8 cellular contexts compared by ENCODE assay signal in the genomic region with DNA sequence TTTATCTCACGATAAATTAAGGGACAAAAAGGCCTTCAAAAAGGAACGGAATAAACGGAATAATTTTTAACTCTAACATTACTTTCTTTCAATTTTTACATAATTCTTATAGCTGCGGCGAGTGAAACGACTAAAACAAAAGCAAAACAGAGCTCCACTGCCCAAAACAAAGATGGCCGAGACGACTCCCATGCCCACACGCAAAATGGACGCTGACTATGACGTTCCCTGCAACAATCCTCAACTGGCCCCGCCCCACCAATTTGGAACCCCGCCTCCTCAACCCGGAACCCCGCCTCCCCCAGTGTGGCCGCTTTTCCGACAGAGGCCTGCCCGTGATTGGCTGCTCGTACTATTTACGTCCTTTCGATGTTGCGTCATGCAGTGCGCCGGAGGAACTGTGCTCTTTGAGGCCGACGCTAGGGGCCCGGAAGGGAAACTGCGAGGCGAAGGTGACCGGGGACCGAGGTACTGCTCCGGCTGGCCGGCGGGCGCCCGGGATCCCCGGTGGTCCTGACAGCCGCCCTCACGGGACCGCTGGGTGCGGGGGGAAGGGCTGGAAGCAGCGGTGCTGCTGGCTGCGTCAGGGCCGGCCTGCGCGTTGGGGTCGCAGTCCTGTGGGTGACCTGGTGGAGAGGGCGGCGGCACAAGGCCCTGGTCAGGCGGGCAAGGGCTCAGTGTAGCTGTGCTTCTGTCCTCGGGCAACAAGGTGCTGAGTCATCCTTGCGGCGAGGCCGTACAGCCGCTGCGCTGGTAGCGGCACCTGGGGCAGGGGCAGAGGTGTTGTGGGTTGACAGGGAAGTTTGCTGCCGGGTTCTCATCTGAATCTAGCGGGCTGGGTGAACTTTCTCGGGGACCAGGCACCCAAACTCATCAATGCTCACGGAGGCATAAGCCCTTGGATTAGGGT. TPM values are rescaled to one million over a fixed set of nuclear protein-coding genes. Genes with fewer than 3 reads are reported as not detected.
A peak's percentile ranks its signal among the peaks of the same experiment; 100 is the strongest.
DNase-seq lines count a peak whose midpoint lies in the region; ATAC-seq and TF ChIP-seq lines count a peak whose summit lies in the region.

A gene with protein sequence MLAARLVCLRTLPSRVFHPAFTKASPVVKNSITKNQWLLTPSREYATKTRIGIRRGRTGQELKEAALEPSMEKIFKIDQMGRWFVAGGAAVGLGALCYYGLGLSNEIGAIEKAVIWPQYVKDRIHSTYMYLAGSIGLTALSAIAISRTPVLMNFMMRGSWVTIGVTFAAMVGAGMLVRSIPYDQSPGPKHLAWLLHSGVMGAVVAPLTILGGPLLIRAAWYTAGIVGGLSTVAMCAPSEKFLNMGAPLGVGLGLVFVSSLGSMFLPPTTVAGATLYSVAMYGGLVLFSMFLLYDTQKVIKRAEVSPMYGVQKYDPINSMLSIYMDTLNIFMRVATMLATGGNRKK (plus strand): TSS at position 384 of the 910 bp plus-strand sequence. CDS start 1,992 bp downstream, outside the sequence.

- no peaks in the 10 kb centered on the region for H3K27me3 ChIP-seq in kidney epithelial cell (ENCODE audit: control insufficient read depth, insufficient read depth, low read length)

- TF ChIP-seq CTCF in choroid plexus epithelial cell (conservative IDR thresholded peaks at IDR 0.05; ENCODE audit: low read depth, low read length), result peak; percentile 48
- peak; percentile 31 for TF ChIP-seq CTCF in kidney epithelial cell (IDR thresholded peaks at IDR 0.05; ENCODE audit: insufficient read depth, low read length, poor library complexity, severe bottlenecking)

- peak; percentile 98 for ATAC-seq in GM19043 (IDR thresholded peaks at IDR 0.05; ENCODE audit: low read depth, unreplicated experiment)
- ATAC-seq in HG03432 (IDR thresholded peaks at IDR 0.05; ENCODE audit: unreplicated experiment), result peak; percentile 99

- H3K36me3 ChIP-seq in kidney epithelial cell (ENCODE audit: control insufficient read depth, insufficient read depth, low read length), result no peaks in the 10 kb centered on the region

- DNase-seq in AML-193 (lab: John Stamatoyannopoulos, UW), result peak; percentile 92 to 94
- peak; percentile 95 for DNase-seq in NCI-H510A (lab: John Stamatoyannopoulos, UW)
- peak; percentile 99 for DNase-seq in activated CD4-positive, alpha-beta T cell treated with anti-CD3 and anti-CD28 coated beads for 24 hours (ENCODE audit: low read depth in 2 of 2)
- DNase-seq in choroid plexus epithelial cell (ENCODE audit: low read depth), result peak; percentile 99
- peak; percentile 86 for DNase-seq in kidney epithelial cell (ENCODE audit: low read depth)
- DNase-seq in stimulated activated CD4-positive, alpha-beta T cell treated with anti-CD3 and anti-CD28 coated beads, Interleukin-1b, Interleukin-23, amount 100 ng/mL, for 1 hour (ENCODE audit: low read depth in 2 of 2), result peak; percentile 98 to 99

- H3K4me3 ChIP-seq in choroid plexus epithelial cell (ENCODE audit: low read depth, low read length) (peak within 1 kb of the TSS; percentile 99), kidney epithelial cell (ENCODE audit: low read depth, low read length) (peak within 1 kb of the TSS; percentile 79)

RNA-seq across cellular contexts. Expression of the gene that starts here (rescaled TPM):
- total RNA-seq in kidney epithelial cell, result 231 and 276 TPM in 2 replicates

Comparison
In these comparisons a context has a peak if more than half of its experiments do, and no peak if none do; other contexts are left out.
1. Peak in every context shown above with its lines: DNase-seq, ATAC-seq and H3K4me3 ChIP-seq.